Comparison of ENCODE assay signal across 24 cellular contexts in the genomic region with DNA sequence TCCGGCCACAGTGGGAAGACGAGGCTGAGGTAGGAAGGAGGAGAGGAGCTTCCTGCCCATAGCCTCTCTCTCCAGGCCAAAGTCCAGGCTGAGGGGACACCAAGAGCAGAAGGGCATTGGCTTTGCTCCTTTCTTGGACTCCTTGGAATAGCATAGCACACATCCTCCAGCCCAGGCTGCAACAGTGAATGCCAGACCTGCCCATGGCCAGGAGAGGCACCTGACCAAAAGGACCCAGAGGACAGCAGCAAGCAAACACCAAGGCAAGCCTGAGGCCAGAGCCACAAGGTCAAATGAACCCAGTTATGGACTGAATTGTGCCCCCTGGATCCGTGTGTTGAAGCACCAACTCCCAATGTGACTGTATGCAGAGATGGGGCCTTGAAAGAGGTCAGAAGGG.
"Had no signal": no experiment of that assay in that cellular context is flagged by ENCODE, and none has a peak within 500 bp of the region (broad histone marks: within the 10 kb centered on the region; RNA-seq: fewer than 3 reads in every experiment).

No MANE protein-coding gene starts in this region.

- DNase-seq: natural killer cell; occipital lobe; ovary; posterior cingulate gyrus; psoas muscle; right cardiac atrium; right lobe of liver; sigmoid colon; small intestine; stimulated activated CD4-positive, alpha-beta T cell treated with anti-CD3 and anti-CD28 coated beads, Interleukin-15, amount 100 ng/mL, for 24 hours; stimulated activated CD4-positive, alpha-beta T cell treated with anti-CD3 and anti-CD28 coated beads, Interleukin-2, amount 100 ng/mL, for 24 hours; stimulated activated CD4-positive, alpha-beta T cell treated with anti-CD3 and anti-CD28 coated beads, Interleukin-2, amount 100 ng/mL, for 48 hours; stimulated activated CD4-positive, alpha-beta T cell treated with anti-CD3 and anti-CD28 coated beads, Interleukin-4, amount 100 ng/mL, for 24 hours; stimulated activated naive B cell treated with anti-CD40 and anti-IgM and Interleukin-4, amounts not matched to agents 10 μg/mL and 1 μg/mL and 100 μg/mL, for 72 hours; stimulated activated naive CD4-positive, alpha-beta T cell treated with Interleukin-2 at 50 U/mL for 16 hours; stomach; testis; tibial artery; transverse colon; upper lobe of right lung; uterus had no signal

- H3K27ac ChIP-seq: neural progenitor cell, ovary, parathyroid adenoma, psoas muscle, right lobe of liver, sigmoid colon, testis, tibial artery, transverse colon, upper lobe of right lung, uterus had no signal

- H3K4me2 ChIP-seq: neural progenitor cell had no signal

- H3K4me1 ChIP-seq: neural progenitor cell, parathyroid adenoma, psoas muscle, right lobe of liver, stomach, uterus had no signal

- H3K9me3 ChIP-seq: ovary, right lobe of liver, testis had no signal

- H2AFZ ChIP-seq: neural progenitor cell, parathyroid adenoma had no signal

- H3K9ac ChIP-seq: neural progenitor cell, parathyroid adenoma had no signal

- H3K27me3 ChIP-seq: ovary, right lobe of liver, sigmoid colon, stomach, testis, tibial artery, transverse colon, upper lobe of right lung, uterus had no signal

- H3K4me3 ChIP-seq: neural progenitor cell, ovary, psoas muscle, right lobe of liver, sigmoid colon, stomach, testis, tibial artery, transverse colon, upper lobe of right lung, uterus had no signal

- ATAC-seq: natural killer cell; psoas muscle; right cardiac atrium; right lobe of liver; stimulated activated effector memory CD8-positive, alpha-beta T cell treated with anti-CD3 and anti-CD28 coated beads, Interleukin-12 subunit alpha, Interleukin-12 subunit beta, amount 100 ng/mL, for 72 hours; stimulated activated naive B cell treated with anti-CD40 and anti-IgM and Interleukin-4, amounts not matched to agents 10 μg/mL and 1 μg/mL and 100 μg/mL, for 72 hours; upper lobe of right lung had no signal

- H3K36me3 ChIP-seq: neural progenitor cell, ovary, right lobe of liver, sigmoid colon, stomach, tibial artery, transverse colon, upper lobe of right lung, uterus had no signal
